ENCODE assay signal across 15 cellular contexts in genomic region chr7:139629392-139630082, GRCh38.
DNase-seq lines count a peak whose midpoint lies in the region; ATAC-seq and FAIRE-seq lines count a peak whose summit lies in the region.
"Had no signal": no experiment of that assay in that cellular context is flagged by ENCODE, and none has a peak within 500 bp of the region (broad histone marks: within the 10 kb centered on the region; RNA-seq: fewer than 3 reads in every experiment).

No MANE protein-coding gene starts in this region.

- peak; percentile 30 for DNase-seq in activated CD8-positive, alpha-beta memory T cell treated with anti-CD3 and anti-CD28 coated beads for 24 hours
- no peak for DNase-seq in activated CD8-positive, alpha-beta memory T cell treated with anti-CD3 and anti-CD28 coated beads, Interleukin-2, amount 10 ng/mL, durations not matched to agents 7 days and 5 days
- DNase-seq in GM03348 (ENCODE audit: low spot score) (peak; percentile 24), GM19239 (ENCODE audit: insufficient read length, low spot score) (no peak)
- DNase-seq in naive thymus-derived CD4-positive, alpha-beta T cell = no peak
- DNase-seq in effector CD4-positive, alpha-beta T cell = no peak
- no peak for DNase-seq in stimulated activated CD4-positive, alpha-beta T cell treated with anti-CD3 and anti-CD28 coated beads, Interleukin-4, amount 100 ng/mL, for 1 hour
- DNase-seq: ACHN; activated CD4-positive, CD25-positive, alpha-beta regulatory T cell treated with anti-CD3 and anti-CD28 coated beads, Interleukin-2, amount 50 U/mL, for 72 hours; NCI-H1105 treated with DMSO at 0.1 percent for 48 hours; occipital lobe; stimulated activated naive CD4-positive, alpha-beta T cell treated with Interleukin-2 at 50 U/mL for 16 hours had no signal

- no peak overlapping the region for H3K4me3 Mint-ChIP-seq in activated CD8-positive, alpha-beta memory T cell treated with anti-CD3 and anti-CD28 coated beads, Interleukin-2, amount 10 ng/mL, durations not matched to agents 7 days and 5 days
- no peak overlapping the region for H3K4me3 Mint-ChIP-seq in activated T-helper 17 cell treated with anti-CD3 and anti-CD28 coated beads, Interleukin-2, amount 50 U/mL, for 72 hours
- peak overlapping the region in 8 of 10 donors; percentile 16 to 84 (median 71) for H3K4me3 Mint-ChIP-seq in naive thymus-derived CD4-positive, alpha-beta T cell

- no peaks in the 10 kb centered on the region for H3K9me3 Mint-ChIP-seq in activated CD8-positive, alpha-beta memory T cell treated with anti-CD3 and anti-CD28 coated beads, Interleukin-2, amount 10 ng/mL, durations not matched to agents 7 days and 5 days (ENCODE audit: low read depth)
- H3K9me3 Mint-ChIP-seq in activated T-helper 17 cell treated with anti-CD3 and anti-CD28 coated beads, Interleukin-2, amount 50 U/mL, for 72 hours = no peaks in the 10 kb centered on the region
- H3K9me3 Mint-ChIP-seq in naive thymus-derived CD4-positive, alpha-beta T cell = peaks cover 0 to 1% (median 0%) of the 10 kb centered on the region in 11 donors

- CTCF ChIA-PET in activated CD8-positive, alpha-beta memory T cell treated with anti-CD3 and anti-CD28 coated beads, Interleukin-2, amount 10 ng/mL, durations not matched to agents 7 days and 5 days (lab: Charles Lee) = interaction anchor here (1.0 to 1.3 kb wide), 4 partner anchors 8 to 400 kb away, joined by 3 to 7 read pairs (median 4); no protein-coding TSS in a partner anchor
- CTCF ChIA-PET in naive thymus-derived CD4-positive, alpha-beta T cell (lab: Charles Lee) = interaction anchor here (0.6 to 2.6 kb wide), 2 partner anchors 16 to 765 kb away, joined by 3 to 15 read pairs; no protein-coding TSS in a partner anchor

- H3K4me1 Mint-ChIP-seq in activated CD8-positive, alpha-beta memory T cell treated with anti-CD3 and anti-CD28 coated beads, Interleukin-2, amount 10 ng/mL, durations not matched to agents 7 days and 5 days = peaks cover 26% of the 10 kb centered on the region
- H3K4me1 Mint-ChIP-seq in activated T-helper 17 cell treated with anti-CD3 and anti-CD28 coated beads, Interleukin-2, amount 50 U/mL, for 72 hours = peaks cover 44% of the 10 kb centered on the region
- H3K4me1 Mint-ChIP-seq in naive thymus-derived CD4-positive, alpha-beta T cell = peaks cover 52 to 94% (median 82%) of the 10 kb centered on the region in 7 donors

- intact Hi-C loops in naive thymus-derived CD4-positive, alpha-beta T cell (cut with micrococcal nuclease) = loop anchor here in 1 of 2 donors (1.0 to 10.0 kb wide), 2 partner anchors 7 to 285 kb away; partner anchors contain the start of gene FMC1

- FAIRE-seq in GM19239 (lab: Jason Lieb, UNC) = no peak
- FAIRE-seq: astrocyte had no signal

- H3K4me1 ChIP-seq in naive thymus-derived CD4-positive, alpha-beta T cell (ENCODE audit: control insufficient read depth in 2 of 2, insufficient read depth in 2 of 2, low read length in 2 of 2) = peaks cover 17 to 67% of the 10 kb centered on the region in 2 donors

- no peaks in the 10 kb centered on the region for H3K9me3 ChIP-seq in naive thymus-derived CD4-positive, alpha-beta T cell (ENCODE audit: control insufficient read depth in 2 of 3, low read length in 3 of 3)

- H3K27me3 ChIP-seq in naive thymus-derived CD4-positive, alpha-beta T cell (ENCODE audit: control insufficient read depth in 2 of 2, insufficient read depth in 2 of 2, low read length in 2 of 2) = no peaks in the 10 kb centered on the region

- no peak for ATAC-seq in activated CD8-positive, alpha-beta memory T cell treated with anti-CD3 and anti-CD28 coated beads, Interleukin-2, amount 10 ng/mL, durations not matched to agents 7 days and 5 days
- no peak for ATAC-seq in activated T-helper 17 cell treated with anti-CD3 and anti-CD28 coated beads, Interleukin-2, amount 50 U/mL, for 72 hours (replicated peaks)
- no peak for ATAC-seq in naive thymus-derived CD4-positive, alpha-beta T cell

- no peak overlapping the region for H3K4me3 ChIP-seq in naive thymus-derived CD4-positive, alpha-beta T cell (ENCODE audit: low read length)
- H3K4me3 ChIP-seq: lung had no signal

- no peak overlapping the region for H3K27ac Mint-ChIP-seq in activated CD8-positive, alpha-beta memory T cell treated with anti-CD3 and anti-CD28 coated beads, Interleukin-2, amount 10 ng/mL, durations not matched to agents 7 days and 5 days
- H3K27ac Mint-ChIP-seq in activated T-helper 17 cell treated with anti-CD3 and anti-CD28 coated beads, Interleukin-2, amount 50 U/mL, for 72 hours = peak overlapping the region; percentile 44
- H3K27ac Mint-ChIP-seq in naive thymus-derived CD4-positive, alpha-beta T cell = peak overlapping the region in 8 of 9 donors; percentile 77 to 98 (median 96)

- H3K36me3 ChIP-seq in naive thymus-derived CD4-positive, alpha-beta T cell (ENCODE audit: control insufficient read depth in 2 of 3, insufficient read depth in 3 of 3, low read length in 3 of 3) = no peaks in the 10 kb centered on the region

- peak overlapping the region; percentile 64 for H3K27ac ChIP-seq in naive thymus-derived CD4-positive, alpha-beta T cell (ENCODE audit: low read depth, low read length)

- POLR2A ChIA-PET in naive thymus-derived CD4-positive, alpha-beta T cell (lab: Charles Lee) = interaction anchor here (1.1 kb wide), 1 partner anchor 11 kb away, joined by 3 read pairs; no protein-coding TSS in a partner anchor

- H3K27me3 Mint-ChIP-seq in activated CD8-positive, alpha-beta memory T cell treated with anti-CD3 and anti-CD28 coated beads, Interleukin-2, amount 10 ng/mL, durations not matched to agents 7 days and 5 days = no peaks in the 10 kb centered on the region
- no peaks in the 10 kb centered on the region for H3K27me3 Mint-ChIP-seq in activated T-helper 17 cell treated with anti-CD3 and anti-CD28 coated beads, Interleukin-2, amount 50 U/mL, for 72 hours
- no peaks in the 10 kb centered on the region for H3K27me3 Mint-ChIP-seq in naive thymus-derived CD4-positive, alpha-beta T cell

- H3K36me3 Mint-ChIP-seq in activated CD8-positive, alpha-beta memory T cell treated with anti-CD3 and anti-CD28 coated beads, Interleukin-2, amount 10 ng/mL, durations not matched to agents 7 days and 5 days = peaks cover 37% of the 10 kb centered on the region
- peaks cover 67% of the 10 kb centered on the region for H3K36me3 Mint-ChIP-seq in activated T-helper 17 cell treated with anti-CD3 and anti-CD28 coated beads, Interleukin-2, amount 50 U/mL, for 72 hours (ENCODE audit: low read depth)
- peaks cover 11 to 61% (median 54%) of the 10 kb centered on the region in 5 donors for H3K36me3 Mint-ChIP-seq in naive thymus-derived CD4-positive, alpha-beta T cell

Comparison
In these comparisons a context has a peak if more than half of its experiments do, and no peak if none do; other contexts are left out.
1. DNase-seq: peak in activated CD8-positive, alpha-beta memory T cell treated with anti-CD3 and anti-CD28 coated beads for 24 hours (single experiment) and GM03348 (single experiment); none in activated CD8-positive, alpha-beta memory T cell treated with anti-CD3 and anti-CD28 coated beads, Interleukin-2, amount 10 ng/mL, durations not matched to agents 7 days and 5 days (single experiment), naive thymus-derived CD4-positive, alpha-beta T cell (0 of 9), effector CD4-positive, alpha-beta T cell (single experiment), GM19239 (single experiment) and stimulated activated CD4-positive, alpha-beta T cell treated with anti-CD3 and anti-CD28 coated beads, Interleukin-4, amount 100 ng/mL, for 1 hour (single experiment).
2. H3K4me3 Mint-ChIP-seq: peak in naive thymus-derived CD4-positive, alpha-beta T cell (8 of 10); none in activated CD8-positive, alpha-beta memory T cell treated with anti-CD3 and anti-CD28 coated beads, Interleukin-2, amount 10 ng/mL, durations not matched to agents 7 days and 5 days (single experiment) and activated T-helper 17 cell treated with anti-CD3 and anti-CD28 coated beads, Interleukin-2, amount 50 U/mL, for 72 hours (single experiment).